8 cellular contexts compared by ENCODE assay signal in genomic region chr20:63829598-63829942, GRCh38. TPM values are rescaled to one million over a fixed set of nuclear protein-coding genes. Genes with fewer than 3 reads are reported as not detected.
DNase-seq lines count a peak whose midpoint lies in the region; ATAC-seq, FAIRE-seq and TF ChIP-seq lines count a peak whose summit lies in the region.

No MANE protein-coding gene starts in this region.

- H3K27ac ChIP-seq in Peyer's patch (peak overlapping the region; percentile 22 to 77 (median 62)), esophagus squamous epithelium (peak overlapping the region in 2 of 4 donors; percentile 49 to 83), ovary (no peak overlapping the region)

- H3K4me1 ChIP-seq in ES-I3 (ENCODE audit: insufficient read depth, low read length) (peaks cover 27% of the 10 kb centered on the region), Peyer's patch (peaks cover 0 to 43% (median 11%) of the 10 kb centered on the region in 4 donors), esophagus squamous epithelium (peaks cover 24 to 58% (median 25%) of the 10 kb centered on the region in 3 donors), ovary (ENCODE audit: insufficient read depth) (peaks cover 31% of the 10 kb centered on the region)

- H3K9me3 ChIP-seq in ES-I3 (ENCODE audit: control insufficient read depth, insufficient read depth, low read length): no peaks in the 10 kb centered on the region
- no peaks in the 10 kb centered on the region for H3K9me3 ChIP-seq in Peyer's patch
- no peaks in the 10 kb centered on the region for H3K9me3 ChIP-seq in esophagus squamous epithelium
- H3K9me3 ChIP-seq in ovary: no peaks in the 10 kb centered on the region

- peak overlapping the region; percentile 86; the same call in 1 of the 2 replicates for H3K9ac ChIP-seq in ES-I3 (ENCODE audit: low read depth, low read length)

- no peak for TF ChIP-seq EP300 in ovary (IDR thresholded peaks at IDR 0.05)

- intact Hi-C loops in esophagus squamous epithelium (cut with DNase I): no loop called here
- intact Hi-C loops in ovary (cut with DNase I): loop anchor here in 2 of 4 donors (2.0 to 5.0 kb wide), 2 partner anchors 27 to 33 kb away; partner anchors contain the start of gene ABHD16B (in 1 of the 2)

- DNase-seq in Peyer's patch (no peak), esophagus squamous epithelium (lab: John Stamatoyannopoulos, UW) (no peak), ovary (no peak), GOT3 (lab: John Stamatoyannopoulos, UW) (no peak), RCC 7860 (ENCODE audit: low spot score) (no peak), COLO668 (lab: John Stamatoyannopoulos, UW; ENCODE audit: unreplicated experiment) (no peak)

- WGBS in esophagus squamous epithelium, 2 donors: 8% methylated on average over 9 to 10 of the region's 10 CpGs
- WGBS in ovary, 3 donors: 12 to 22% (median 16%) methylated on average over 10 of the region's 10 CpGs

- TF ChIP-seq CTCF in Peyer's patch (IDR thresholded peaks at IDR 0.05) (no peak), esophagus squamous epithelium (IDR thresholded peaks at IDR 0.05) (no peak), ovary (IDR thresholded peaks at IDR 0.05) (no peak)

- ATAC-seq in HG03521 (IDR thresholded peaks at IDR 0.05; ENCODE audit: unreplicated experiment): no peak

- FAIRE-seq in RCC 7860 (lab: Jason Lieb, UNC): no peak

- H3K36me3 ChIP-seq in ES-I3 (ENCODE audit: insufficient read depth, low read length) (no peaks in the 10 kb centered on the region), Peyer's patch (no peaks in the 10 kb centered on the region), esophagus squamous epithelium (no peaks in the 10 kb centered on the region), ovary (no peaks in the 10 kb centered on the region)

- H3K27me3 ChIP-seq in Peyer's patch (peaks cover 0 to 18% of the 10 kb centered on the region in 2 donors), esophagus squamous epithelium (peaks cover 0 to 79% (median 0%) of the 10 kb centered on the region in 4 donors), ovary (no peaks in the 10 kb centered on the region)

- no peak for TF ChIP-seq POLR2A in Peyer's patch (IDR thresholded peaks at IDR 0.05)
- no peak for TF ChIP-seq POLR2A in esophagus squamous epithelium (IDR thresholded peaks at IDR 0.05)
- TF ChIP-seq POLR2A in ovary (IDR thresholded peaks at IDR 0.05): no peak

- H3K4me3 ChIP-seq in Peyer's patch: peak overlapping the region in 3 of 4 donors; percentile 56 to 64 (median 61)
- H3K4me3 ChIP-seq in esophagus squamous epithelium: peak overlapping the region; percentile 47 to 84 (median 59)
- peak overlapping the region; percentile 61 for H3K4me3 ChIP-seq in ovary

RNA-seq across cellular contexts. Expression of gene ZBTB46, which starts 1.5 kb away (rescaled TPM):
- 10 to 100 TPM in 1 of 4 donors, 1 to 10 TPM in 3; 1.9 to 33.0 (median 4.4) TPM for total RNA-seq in Peyer's patch
- 1 to 10 TPM in 3 of 4 donors, under 1 TPM in 1; 0.79 to 4.2 (median 2.0) TPM for total RNA-seq in esophagus squamous epithelium
- total RNA-seq in ovary: 10 to 100 TPM; 11.4 to 55.1 (median 35.2) TPM
- polyA plus RNA-seq in ovary: 10 to 100 TPM in 1 of 2 donors, 1 to 10 TPM in 1; 4.1 to 12.2 TPM

RNA-seq across cellular contexts. Expression of gene ABHD16B, which starts 31.7 kb away (rescaled TPM):
- not detected for total RNA-seq in Peyer's patch
- total RNA-seq in esophagus squamous epithelium: not detected
- total RNA-seq in ovary: not detected
- polyA plus RNA-seq in ovary: under 1 TPM in 1 of 2 donors, not detected in 1; 0.57 TPM

RNA-seq across cellular contexts. Expression of gene TPD52L2, which starts 35.5 kb away (rescaled TPM):
- 10 to 100 TPM; 59.4 to 78.7 (median 65.1) TPM for total RNA-seq in Peyer's patch
- total RNA-seq in esophagus squamous epithelium: 100 to 1,000 TPM in 3 of 4 donors, 10 to 100 TPM in 1; 97.1 to 124 (median 116) TPM
- total RNA-seq in ovary: 10 to 100 TPM; 51.5 to 78.0 (median 68.8) TPM
- 10 to 100 TPM; 73.3 to 78.9 TPM for polyA plus RNA-seq in ovary

Comparison
In these comparisons a context has a peak if more than half of its experiments do, and no peak if none do; other contexts are left out.
1. H3K27ac ChIP-seq: peak in Peyer's patch (4 of 4); none in ovary (0 of 2).
2. Peak in every context shown above with its lines, with median percentiles within 50 percentile points of each other: H3K4me3 ChIP-seq.